Comparison of ENCODE assay signal across 11 cellular contexts in the genomic region with DNA sequence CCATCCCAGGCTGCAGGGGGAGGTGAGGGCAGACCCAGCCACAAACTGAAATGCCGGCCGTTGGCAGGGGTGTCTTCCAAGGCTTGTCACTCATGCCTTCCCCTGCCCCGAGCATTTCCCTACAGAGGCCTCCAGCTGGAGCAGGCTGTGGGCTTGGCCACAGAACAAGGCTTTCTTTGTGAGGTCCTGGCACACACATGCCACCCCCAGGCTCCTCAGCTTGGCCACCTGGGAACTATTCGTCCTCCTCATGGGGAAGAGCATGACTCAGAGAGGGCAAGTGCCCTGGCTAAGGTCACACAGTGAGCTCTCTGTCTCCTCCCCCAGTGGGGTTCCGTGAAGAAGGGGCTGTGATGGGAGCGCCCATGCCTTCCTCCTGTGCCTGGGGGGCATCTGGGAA. TPM values are rescaled to one million over a fixed set of nuclear protein-coding genes. Genes with fewer than 3 reads are reported as not detected.
A peak's percentile ranks its signal among the peaks of the same experiment; 100 is the strongest.
DNase-seq lines count a peak whose midpoint lies in the region; FAIRE-seq and TF ChIP-seq lines count a peak whose summit lies in the region.
"Had no signal": no experiment of that assay in that cellular context is flagged by ENCODE, and none has a peak within 500 bp of the region (broad histone marks: within the 10 kb centered on the region; RNA-seq: fewer than 3 reads in every experiment).

No MANE protein-coding gene starts in this region.

- H3K79me2 ChIP-seq in keratinocyte (ENCODE audit: control insufficient read depth, insufficient read depth, low read length), result no peaks in the 10 kb centered on the region
- H3K79me2 ChIP-seq: hepatocyte had no signal

- H3K27ac ChIP-seq in keratinocyte (ENCODE audit: control insufficient read depth, insufficient read depth, low read length) (peak overlapping the region; percentile 79), substantia nigra (ENCODE audit: low read depth, low read length, poor library complexity, severe bottlenecking) (peak overlapping the region; percentile 74)
- H3K27ac ChIP-seq: hepatocyte had no signal

- H3K27me3 ChIP-seq in keratinocyte (ENCODE audit: control insufficient read depth, extremely low read depth, insufficient read depth, low read length), result no peaks in the 10 kb centered on the region
- H3K27me3 ChIP-seq: hepatocyte had no signal

- peak overlapping the region; percentile 34 for H3K9ac ChIP-seq in keratinocyte (ENCODE audit: control insufficient read depth, extremely low read depth, insufficient read depth, low read length)

- no peak overlapping the region for H3K4me3 ChIP-seq in keratinocyte (ENCODE audit: control insufficient read depth in 2 of 3, extremely low read depth in 1 of 3, insufficient read depth in 2 of 3, low read depth in 1 of 3, low read length in 3 of 3)
- H3K4me3 ChIP-seq: hepatocyte had no signal

- H3K9me3 ChIP-seq in keratinocyte (ENCODE audit: control insufficient read depth, low read depth, low read length), result no peaks in the 10 kb centered on the region

- peaks cover 34% of the 10 kb centered on the region for H3K4me1 ChIP-seq in keratinocyte (ENCODE audit: control insufficient read depth, extremely low read depth, insufficient read depth, low read length)

- peak; percentile 95 for FAIRE-seq in keratinocyte (lab: Jason Lieb, UNC)

- H3K4me2 ChIP-seq in keratinocyte (ENCODE audit: control insufficient read depth, extremely low read depth, insufficient read depth, low read depth, low read length), result peak overlapping the region; percentile 69
- H3K4me2 ChIP-seq: hepatocyte had no signal

- peaks cover 40% of the 10 kb centered on the region for H3K4me1 Mint-ChIP-seq in brain

- peaks cover 34% of the 10 kb centered on the region for H3K36me3 Mint-ChIP-seq in brain

- peak overlapping the region in 4 of 5 experiments; percentile 42 to 92 (median 66) for H3K27ac Mint-ChIP-seq in brain
- H3K27ac Mint-ChIP-seq: activated naive CD4-positive, alpha-beta T cell treated with anti-CD3 and anti-CD28 coated beads, Interleukin-2, amount 10 ng/mL, durations not matched to agents 7 days and 5 days had no signal

- no peak for TF ChIP-seq CTCF in brain (conservative IDR thresholded peaks at IDR 0.05)
- no peak for TF ChIP-seq CTCF in keratinocyte (optimal IDR thresholded peaks at IDR 0.05 in 1 of 3, IDR thresholded peaks at IDR 0.05 in 1 of 3, conservative IDR thresholded peaks at IDR 0.05 in 1 of 3; ENCODE audit: extremely low read depth in 1 of 3, insufficient read depth in 2 of 3, low read length in 3 of 3)

- H2AFZ ChIP-seq in keratinocyte (ENCODE audit: control insufficient read depth, low read length), result no peak overlapping the region
- H2AFZ ChIP-seq: hepatocyte had no signal

- no peaks in the 10 kb centered on the region for H4K20me1 ChIP-seq in keratinocyte (ENCODE audit: control insufficient read depth, extremely low read depth, insufficient read depth, low read length)

- H3K27me3 Mint-ChIP-seq in brain, result no peaks in the 10 kb centered on the region

- H3K9me3 Mint-ChIP-seq in brain, result peaks cover 0 to 2% (median 0%) of the 10 kb centered on the region in 5 experiments
- H3K9me3 Mint-ChIP-seq: activated naive CD4-positive, alpha-beta T cell treated with anti-CD3 and anti-CD28 coated beads, Interleukin-2, amount 10 ng/mL, durations not matched to agents 7 days and 5 days had no signal

- no peaks in the 10 kb centered on the region for H3K36me3 ChIP-seq in keratinocyte (ENCODE audit: control insufficient read depth in 2 of 2, extremely low read depth in 1 of 2, insufficient read depth in 2 of 2, low read length in 2 of 2)

- H3K9me1 ChIP-seq in keratinocyte (ENCODE audit: control insufficient read depth, extremely low read depth, insufficient read depth, low read length), result no peaks in the 10 kb centered on the region

- dilution Hi-C loops in keratinocyte (cut with MboI; ENCODE audit: extremely low pct_ligation_motif_present, low sequenced_read_pairs), result no loop called here

- DNase-seq in LHCN-M2 (ENCODE audit: low read depth), result peak; percentile 80
- DNase-seq in keratinocyte (ENCODE audit: low read depth, low spot score), result peak; percentile 94
- peak in 47 of 49 donors; percentile 18 to 92 (median 76) for DNase-seq in substantia nigra (lab: John Stamatoyannopoulos, UW)
- DNase-seq in activated naive CD4-positive, alpha-beta T cell (lab: John Stamatoyannopoulos, UW), result no peak
- no peak for DNase-seq in GM19238 (ENCODE audit: insufficient read length, low spot score)
- DNase-seq in NCI-H1048 (lab: John Stamatoyannopoulos, UW), result no peak
- DNase-seq in NCI-H1436 (lab: John Stamatoyannopoulos, UW), result no peak
- DNase-seq: activated naive CD4-positive, alpha-beta T cell treated with anti-CD3 and anti-CD28 coated beads, Interleukin-2, amount 10 ng/mL, durations not matched to agents 7 days and 5 days; NCI-H2171 treated with DMSO at 0.1 percent for 48 hours had no signal

- no peak overlapping the region for H3K4me3 Mint-ChIP-seq in brain
- H3K4me3 Mint-ChIP-seq: activated naive CD4-positive, alpha-beta T cell treated with anti-CD3 and anti-CD28 coated beads, Interleukin-2, amount 10 ng/mL, durations not matched to agents 7 days and 5 days had no signal

RNA-seq across cellular contexts. Expression of gene ABCB9, which starts 21.7 kb away (rescaled TPM):
- total RNA-seq in LHCN-M2 (2014; rRNA removed), result 4.6 and 7.8 TPM in 2 replicates
- polyA plus RNA-seq in LHCN-M2 (2012), result 4.2 TPM
- polyA plus RNA-seq in brain (ENCODE audit: insufficient read depth, low read depth, low replicate concordance) (7.9 TPM), keratinocyte (4.0 to 5.7 TPM (median 4.7 TPM) in 3 replicates)
- polyA plus RNA-seq in keratinocyte (2011; ENCODE audit: low read depth), result 1.0 TPM
- 2.5 and 3.3 TPM in 2 replicates for polyA plus RNA-seq in keratinocyte (2011; cell fraction: cytosol; rRNA removed)
- polyA plus RNA-seq in keratinocyte (2011; cell fraction: nucleus; rRNA removed), result 7.5 and 11.4 TPM in 2 replicates
- polyA plus RNA-seq in keratinocyte (2012; ENCODE audit: low replicate concordance), result 1.7 and 7.0 TPM in 2 replicates
- 11.5 to 18.6 TPM (median 12.6 TPM) in 3 replicates for polyA minus RNA-seq in keratinocyte
- polyA minus RNA-seq in keratinocyte (2011; cell fraction: cytosol; rRNA and poly(A)+ RNA removed), result 8.6 TPM
- polyA minus RNA-seq in keratinocyte (2011; cell fraction: nucleus; rRNA and poly(A)+ RNA removed), result 9.4 and 10.2 TPM in 2 replicates

RNA-seq across cellular contexts. Expression of gene OGFOD2, which starts 30.5 kb away (rescaled TPM):
- total RNA-seq in LHCN-M2 (2014; rRNA removed), result 14.8 and 21.4 TPM in 2 replicates
- polyA plus RNA-seq in LHCN-M2 (2012), result 9.3 TPM
- polyA plus RNA-seq in brain (ENCODE audit: insufficient read depth, low read depth, low replicate concordance) (12.7 TPM), keratinocyte (6.9 to 14.1 TPM (median 7.9 TPM) in 3 replicates)
- 3.3 TPM for polyA plus RNA-seq in keratinocyte (2011; ENCODE audit: low read depth)
- 4.9 and 11.3 TPM in 2 replicates for polyA plus RNA-seq in keratinocyte (2011; cell fraction: cytosol; rRNA removed)
- 29.9 and 39.0 TPM in 2 replicates for polyA plus RNA-seq in keratinocyte (2011; cell fraction: nucleus; rRNA removed)
- 7.6 and 8.2 TPM in 2 replicates for polyA plus RNA-seq in keratinocyte (2012; ENCODE audit: low replicate concordance)
- 4.7 to 14.6 TPM (median 5.5 TPM) in 3 replicates for polyA minus RNA-seq in keratinocyte
- 16.3 TPM for polyA minus RNA-seq in keratinocyte (2011; cell fraction: cytosol; rRNA and poly(A)+ RNA removed)
- polyA minus RNA-seq in keratinocyte (2011; cell fraction: nucleus; rRNA and poly(A)+ RNA removed), result 4.9 and 8.8 TPM in 2 replicates

RNA-seq across cellular contexts. Expression of gene ARL6IP4, which starts 35.9 kb away (rescaled TPM):
- 238 and 272 TPM in 2 replicates for total RNA-seq in LHCN-M2 (2014; rRNA removed)
- 257 TPM for polyA plus RNA-seq in LHCN-M2 (2012)
- polyA plus RNA-seq in brain (ENCODE audit: insufficient read depth, low read depth, low replicate concordance) (283 TPM), keratinocyte (117 to 163 TPM (median 144 TPM) in 3 replicates)
- 46.7 TPM for polyA plus RNA-seq in keratinocyte (2011; ENCODE audit: low read depth)
- 92.4 and 202 TPM in 2 replicates for polyA plus RNA-seq in keratinocyte (2011; cell fraction: cytosol; rRNA removed)
- polyA plus RNA-seq in keratinocyte (2011; cell fraction: nucleus; rRNA removed), result 81.8 and 85.1 TPM in 2 replicates
- 89.9 and 183 TPM in 2 replicates for polyA plus RNA-seq in keratinocyte (2012; ENCODE audit: low replicate concordance)
- 29.0 to 41.2 TPM (median 30.1 TPM) in 3 replicates for polyA minus RNA-seq in keratinocyte
- 90.4 TPM for polyA minus RNA-seq in keratinocyte (2011; cell fraction: cytosol; rRNA and poly(A)+ RNA removed)
- 9.0 and 9.5 TPM in 2 replicates for polyA minus RNA-seq in keratinocyte (2011; cell fraction: nucleus; rRNA and poly(A)+ RNA removed)

RNA-seq across cellular contexts. Expression of gene VPS37B, which starts 48.7 kb away (rescaled TPM):
- 62.8 and 66.0 TPM in 2 replicates for total RNA-seq in LHCN-M2 (2014; rRNA removed)
- polyA plus RNA-seq in LHCN-M2 (2012), result 28.6 TPM
- polyA plus RNA-seq in brain (ENCODE audit: insufficient read depth, low read depth, low replicate concordance) (17.2 TPM), keratinocyte (29.3 to 85.5 TPM (median 34.1 TPM) in 3 replicates)
- polyA plus RNA-seq in keratinocyte (2011; ENCODE audit: low read depth), result 22.7 TPM
- 47.2 and 61.5 TPM in 2 replicates for polyA plus RNA-seq in keratinocyte (2011; cell fraction: cytosol; rRNA removed)
- polyA plus RNA-seq in keratinocyte (2011; cell fraction: nucleus; rRNA removed), result 73.8 and 86.1 TPM in 2 replicates
- 37.9 and 59.4 TPM in 2 replicates for polyA plus RNA-seq in keratinocyte (2012; ENCODE audit: low replicate concordance)
- 24.4 to 39.4 TPM (median 29.8 TPM) in 3 replicates for polyA minus RNA-seq in keratinocyte
- 77.5 TPM for polyA minus RNA-seq in keratinocyte (2011; cell fraction: cytosol; rRNA and poly(A)+ RNA removed)
- 33.3 and 50.4 TPM in 2 replicates for polyA minus RNA-seq in keratinocyte (2011; cell fraction: nucleus; rRNA and poly(A)+ RNA removed)

Comparison
In these comparisons a context has a peak if more than half of its experiments do, and no peak if none do; other contexts are left out.
1. DNase-seq: peak in LHCN-M2 (single experiment), keratinocyte (single experiment) and substantia nigra (47 of 49); none in activated naive CD4-positive, alpha-beta T cell (0 of 4), GM19238 (single experiment), NCI-H1048 (single experiment) and NCI-H1436 (single experiment).